ENCODE assay signal across 22 cellular contexts in the genomic region with DNA sequence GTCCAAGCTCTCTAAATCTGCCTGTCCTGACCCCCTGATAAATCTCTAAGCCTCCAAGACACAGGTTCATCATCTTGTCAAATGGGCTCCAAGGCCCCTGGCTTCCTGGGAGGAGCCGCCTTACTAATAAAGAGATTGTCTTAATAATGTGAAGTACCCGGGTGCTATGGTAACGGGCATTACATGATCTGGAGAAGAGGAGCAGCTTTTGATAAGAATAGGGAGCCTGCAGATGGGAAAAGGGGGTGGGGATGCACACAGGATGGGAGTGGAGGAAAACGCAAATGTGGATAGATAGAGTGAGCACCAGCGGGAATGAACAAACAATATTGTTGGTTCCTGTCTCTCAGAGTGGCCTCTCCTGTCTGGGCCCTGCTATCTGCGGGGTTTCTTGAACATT. TPM values are rescaled to one million over a fixed set of nuclear protein-coding genes. Genes with fewer than 3 reads are reported as not detected.
DNase-seq lines count a peak whose midpoint lies in the region; ATAC-seq and TF ChIP-seq lines count a peak whose summit lies in the region.
"Had no signal": no experiment of that assay in that cellular context is flagged by ENCODE, and none has a peak within 500 bp of the region (broad histone marks: within the 10 kb centered on the region; RNA-seq: fewer than 3 reads in every experiment).

No MANE protein-coding gene starts in this region.

- ATAC-seq in HG03354 (IDR thresholded peaks at IDR 0.05; ENCODE audit: poor library complexity, severe bottlenecking, unreplicated experiment): no peak
- ATAC-seq in HG02938 (IDR thresholded peaks at IDR 0.05; ENCODE audit: unreplicated experiment): no peak
- ATAC-seq in lower lobe of right lung: no peak
- ATAC-seq: A549, SK-N-SH treated with all-trans-retinoic acid at 6 μM for 48 hours had no signal

- no peaks in the 10 kb centered on the region for H3K36me3 ChIP-seq in lower lobe of right lung

- H3K4me1 ChIP-seq in lower lobe of right lung: no peaks in the 10 kb centered on the region
- H3K4me1 ChIP-seq: A549 had no signal

- DNase-seq in COR-L47 (lab: John Stamatoyannopoulos, UW) (peak; percentile 26), DMS153 treated with DMSO at 0.1 percent for 48 hours (lab: John Stamatoyannopoulos, UW; ENCODE audit: unreplicated experiment) (peak; percentile 50), NCI-H345 treated with DMSO at 0.1 percent for 48 hours (lab: John Stamatoyannopoulos, UW; ENCODE audit: unreplicated experiment) (peak; percentile 15), NCI-H82 treated with DMSO at 0.1 percent for 48 hours (lab: John Stamatoyannopoulos, UW; ENCODE audit: unreplicated experiment) (peak; percentile 98), SIG-M5 treated with dmso at 0.1 percent for 504 hours (lab: John Stamatoyannopoulos, UW; ENCODE audit: unreplicated experiment) (no peak), lower lobe of right lung (no peak)
- DNase-seq: DMS 273 treated with DMSO at 0.1 percent for 48 hours, GDM1, GOT3, Kasumi-1, NCI-H1930, NCI-H2171, SIG-M5 had no signal

- TF ChIP-seq CTCF in lower lobe of right lung (IDR thresholded peaks at IDR 0.05): no peak

- intact Hi-C loops in lower lobe of right lung (cut with DNase I): no loop called here

- H3K9me3 ChIP-seq in lower lobe of right lung: no peaks in the 10 kb centered on the region
- H3K9me3 ChIP-seq: A549 had no signal

- no peaks in the 10 kb centered on the region for H3K27me3 ChIP-seq in lower lobe of right lung (ENCODE audit: low read depth)

- no peak overlapping the region for H3K27ac ChIP-seq in lower lobe of right lung
- H3K27ac ChIP-seq: A549, RWPE1 had no signal

- H3K4me3 ChIP-seq in lower lobe of right lung: no peak overlapping the region
- H3K4me3 ChIP-seq: A549 had no signal

RNA-seq across cellular contexts. Expression of a gene that starts 11.9 kb away (rescaled TPM):
- 8.4 TPM for total RNA-seq in lower lobe of right lung
- total RNA-seq: B cell; MCF 10A; NCI-H460; T-helper 2 cell treated with Interferon-gamma antibody and Interleukin-4, amounts not matched to agents 100 ng/mL and 5 ng/mL, for 36 hours had no signal

Comparison
In these comparisons a context has a peak if more than half of its experiments do, and no peak if none do; other contexts are left out.
1. DNase-seq: peak in COR-L47 (single experiment), DMS153 treated with DMSO at 0.1 percent for 48 hours (single experiment), NCI-H345 treated with DMSO at 0.1 percent for 48 hours (single experiment) and NCI-H82 treated with DMSO at 0.1 percent for 48 hours (single experiment); none in SIG-M5 treated with dmso at 0.1 percent for 504 hours (single experiment) and lower lobe of right lung (single experiment).